In the genomic region with DNA sequence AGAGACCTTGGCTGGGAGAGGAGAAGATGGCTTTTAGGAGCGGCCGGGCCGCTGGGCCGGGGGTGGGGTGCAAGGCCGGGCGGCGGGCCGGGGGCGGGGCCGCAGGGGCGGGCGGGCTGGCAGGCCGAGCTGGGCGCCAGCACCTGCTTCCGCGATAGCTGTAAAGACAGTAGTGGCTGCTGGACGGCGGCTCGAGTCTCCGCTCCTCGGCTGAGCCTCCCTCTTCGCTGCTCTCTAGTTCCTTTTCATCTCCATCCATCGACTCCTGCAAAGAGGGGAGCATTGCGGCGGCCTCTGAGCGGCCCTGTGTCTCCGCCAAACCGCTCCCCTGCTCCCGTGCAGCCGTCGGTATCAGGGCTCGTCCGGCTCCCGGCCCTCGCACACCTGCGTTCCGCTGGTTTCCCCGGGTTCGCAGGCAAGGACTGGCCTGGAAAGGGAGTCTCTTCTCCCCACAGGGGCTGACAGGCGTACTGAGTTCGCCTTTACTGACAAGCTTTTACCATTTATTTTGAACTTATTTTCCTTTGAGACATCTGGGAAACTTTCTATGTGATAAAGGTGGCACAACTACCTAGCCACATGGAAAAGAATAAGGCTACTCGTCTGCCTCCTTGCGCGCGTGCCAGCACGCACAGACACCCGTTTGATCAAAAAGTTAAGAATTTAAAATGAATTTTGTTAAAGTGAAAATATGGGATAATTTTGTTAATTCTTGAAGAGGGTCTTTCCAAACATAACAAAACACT, we compare ENCODE assay signal across 8 cellular contexts. TPM values are rescaled to one million over a fixed set of nuclear protein-coding genes. Genes with fewer than 3 reads are reported as not detected.
DNase-seq lines count a peak whose midpoint lies in the region; ATAC-seq and TF ChIP-seq lines count a peak whose summit lies in the region.

A gene with protein sequence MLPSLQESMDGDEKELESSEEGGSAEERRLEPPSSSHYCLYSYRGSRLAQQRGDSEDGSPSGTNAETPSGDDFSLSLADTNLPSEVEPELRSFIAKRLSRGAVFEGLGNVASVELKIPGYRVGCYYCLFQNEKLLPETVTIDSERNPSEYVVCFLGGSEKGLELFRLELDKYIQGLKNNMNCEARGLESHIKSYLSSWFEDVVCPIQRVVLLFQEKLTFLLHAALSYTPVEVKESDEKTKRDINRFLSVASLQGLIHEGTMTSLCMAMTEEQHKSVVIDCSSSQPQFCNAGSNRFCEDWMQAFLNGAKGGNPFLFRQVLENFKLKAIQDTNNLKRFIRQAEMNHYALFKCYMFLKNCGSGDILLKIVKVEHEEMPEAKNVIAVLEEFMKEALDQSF (minus strand): TSS at position 317 of the 746 bp plus-strand sequence. CDS start 34 bp downstream, at position 283.

- 5% methylated on average over 47 of the region's 47 CpGs for WGBS in right cardiac atrium
- whole genome bisulfite sequencing in psoas muscle, 3 donors = 4 to 7% (median 5%) methylated on average over 24 to 47 of the region's 47 CpGs
- 5% methylated on average over 47 of the region's 47 CpGs for WGBS in urinary bladder

- ATAC-seq in right cardiac atrium (peak; percentile 95), psoas muscle (peak; percentile 94 to 97 (median 96))

- peak within 1 kb of the TSS; percentile 67 for H3K4me3 ChIP-seq in HFF-Myc (replicated peaks; ENCODE audit: low read depth, low read length)
- H3K4me3 ChIP-seq in NB4 (ENCODE audit: low read depth, low read length) = peak within 1 kb of the TSS; percentile 77
- peak within 1 kb of the TSS; percentile 72 for H3K4me3 ChIP-seq in right cardiac atrium (ENCODE audit: low read length)
- H3K4me3 ChIP-seq in psoas muscle = peak within 1 kb of the TSS; percentile 86
- peak within 1 kb of the TSS; percentile 74 for H3K4me3 ChIP-seq in urinary bladder (ENCODE audit: low read depth, low read length)

- TF ChIP-seq CTCF in HFF-Myc (IDR thresholded peaks at IDR 0.05; ENCODE audit: low read depth, low read length, missing control alignments) (no peak), NB4 (IDR thresholded peaks at IDR 0.05; ENCODE audit: low read depth, low read length) (no peak), psoas muscle (IDR thresholded peaks at IDR 0.05) (no peak)

- peaks cover 3% of the 10 kb centered on the region for H3K4me1 ChIP-seq in right cardiac atrium (ENCODE audit: control insufficient read depth, insufficient read depth, low read length)
- no peaks in the 10 kb centered on the region for H3K4me1 ChIP-seq in psoas muscle
- H3K4me1 ChIP-seq in urinary bladder (ENCODE audit: insufficient read depth) = no peaks in the 10 kb centered on the region

- peak; percentile 41 for DNase-seq in GM04504 (ENCODE audit: low read depth)
- peak; percentile 48 for DNase-seq in HFF-Myc (ENCODE audit: extremely low read depth, low read depth)
- peak; percentile 92 for DNase-seq in NB4 (ENCODE audit: low read depth)
- peak; percentile 43 to 91 (median 63) for DNase-seq in T-helper 2 cell
- peak in 55 of 56 donors; percentile 31 to 83 (median 65) for DNase-seq in amygdala (lab: John Stamatoyannopoulos, UW)
- DNase-seq in right cardiac atrium = peak; percentile 79 to 91 (median 90)
- DNase-seq in psoas muscle = peak; percentile 80 to 88

- H3K27ac ChIP-seq in right cardiac atrium (ENCODE audit: low read length) (peak within 1 kb of the TSS; percentile 93), psoas muscle (peak within 1 kb of the TSS; percentile 85), urinary bladder (ENCODE audit: low read depth) (peak within 1 kb of the TSS; percentile 67)

- peak; percentile 71 for TF ChIP-seq POLR2A in NB4 (IDR thresholded peaks at IDR 0.05; ENCODE audit: extremely low read depth, insufficient read length)

- H3K9me3 ChIP-seq in right cardiac atrium (ENCODE audit: control insufficient read depth, low read length) = no peaks in the 10 kb centered on the region
- no peaks in the 10 kb centered on the region for H3K9me3 ChIP-seq in psoas muscle

- H3K36me3 ChIP-seq in psoas muscle (ENCODE audit: insufficient read depth in 1 of 2, low read depth in 1 of 2) (peaks cover 5 to 33% of the 10 kb centered on the region in 2 donors), urinary bladder (ENCODE audit: insufficient read depth) (no peaks in the 10 kb centered on the region)

- H3K27me3 ChIP-seq in right cardiac atrium (ENCODE audit: control insufficient read depth, insufficient read depth) = no peaks in the 10 kb centered on the region
- H3K27me3 ChIP-seq in psoas muscle (ENCODE audit: insufficient read depth in 3 of 3, low read length in 2 of 3) = no peaks in the 10 kb centered on the region

- intact Hi-C loops in right cardiac atrium (cut with DNase I) = no loop called here
- intact Hi-C loops in psoas muscle (cut with DNase I) = no loop called here

RNA-seq across cellular contexts. Expression of the gene that starts here (rescaled TPM):
- total RNA-seq in right cardiac atrium (10 to 100 TPM; 16.4 to 19.0 (median 16.9) TPM), psoas muscle (10 to 100 TPM in 3 of 4 donors, 1 to 10 TPM in 1; 8.9 to 16.1 (median 13.6) TPM), urinary bladder (26.9 TPM)
- polyA plus RNA-seq in right cardiac atrium (18.0 TPM), psoas muscle (10 to 100 TPM in 2 of 3 donors, 1 to 10 TPM in 1; 6.1 to 17.8 (median 15.2) TPM), urinary bladder (12.1 TPM)

Comparison
In these comparisons a context has a peak if more than half of its experiments do, and no peak if none do; other contexts are left out.
1. Peak in every context shown above with its lines: DNase-seq, ATAC-seq, H3K4me3 ChIP-seq and H3K27ac ChIP-seq.
2. DNase-seq: peak in every context shown above with its lines; median percentile 92 in NB4; 90 in right cardiac atrium; 84 in psoas muscle; 65 in amygdala; 63 in T-helper 2 cell; 48 in HFF-Myc; 41 in GM04504.